ENCODE assay signal across 1 cellular context in the genomic region with DNA sequence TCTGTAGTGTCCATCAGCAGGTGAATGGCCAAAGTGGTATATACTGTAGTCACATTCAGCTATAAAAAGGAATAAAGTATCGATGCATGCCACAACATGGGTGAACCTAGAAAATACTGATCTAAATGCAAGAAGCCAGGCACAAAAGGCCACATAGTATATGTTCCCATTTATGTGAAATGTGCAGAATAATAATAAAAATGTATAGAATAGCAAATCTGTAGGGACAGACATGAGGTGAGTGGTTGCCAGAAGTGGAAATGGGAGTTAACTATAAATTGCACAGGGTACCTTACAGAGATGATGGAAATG.
A peak's percentile ranks its signal among the peaks of the same experiment; 100 is the strongest.
TF ChIP-seq lines count a peak whose summit lies in the region.

No MANE protein-coding gene starts in this region.

TF ChIP-seq in HepG2, 621 proteins besides CTCF, POLR2A, EP300 and RAD21:
- TF ChIP-seq CBX1 (IDR thresholded peaks at IDR 0.05; ENCODE audit: low read depth) (no peak), ZNF619 (CRISPR knock-in tag; IDR thresholded peaks at IDR 0.05) (no peak), ZNF558 (CRISPR knock-in tag; IDR thresholded peaks at IDR 0.05; ENCODE audit: borderline replicate concordance) (no peak), GTF3A (CRISPR knock-in tag; conservative IDR thresholded peaks at IDR 0.05) (no peak), CHD4 (IDR thresholded peaks at IDR 0.05; ENCODE audit: borderline replicate concordance, low read length) (peak; percentile 86), SMAD1 (CRISPR knock-in tag; IDR thresholded peaks at IDR 0.05; ENCODE audit: borderline replicate concordance, low read depth) (no peak), ZSCAN9 (CRISPR knock-in tag; IDR thresholded peaks at IDR 0.05; ENCODE audit: borderline replicate concordance) (no peak), YEATS2 (CRISPR knock-in tag; IDR thresholded peaks at IDR 0.05; ENCODE audit: borderline replicate concordance) (no peak), CCAR2 (optimal IDR thresholded peaks at IDR 0.05; ENCODE audit: low read depth, low read length) (no peak), SUZ12 (IDR thresholded peaks at IDR 0.05; ENCODE audit: low read depth, low read length) (no peak), ZNF761 (CRISPR knock-in tag; conservative IDR thresholded peaks at IDR 0.05) (0 out of 2 replicates have a peak, but pooled peaks have one; percentile 35), ZNF354B (CRISPR knock-in tag; IDR thresholded peaks at IDR 0.05) (no peak), NFKB2 (CRISPR knock-in tag; IDR thresholded peaks at IDR 0.05; ENCODE audit: borderline replicate concordance) (no peak)
- TF ChIP-seq, protein P1, sequence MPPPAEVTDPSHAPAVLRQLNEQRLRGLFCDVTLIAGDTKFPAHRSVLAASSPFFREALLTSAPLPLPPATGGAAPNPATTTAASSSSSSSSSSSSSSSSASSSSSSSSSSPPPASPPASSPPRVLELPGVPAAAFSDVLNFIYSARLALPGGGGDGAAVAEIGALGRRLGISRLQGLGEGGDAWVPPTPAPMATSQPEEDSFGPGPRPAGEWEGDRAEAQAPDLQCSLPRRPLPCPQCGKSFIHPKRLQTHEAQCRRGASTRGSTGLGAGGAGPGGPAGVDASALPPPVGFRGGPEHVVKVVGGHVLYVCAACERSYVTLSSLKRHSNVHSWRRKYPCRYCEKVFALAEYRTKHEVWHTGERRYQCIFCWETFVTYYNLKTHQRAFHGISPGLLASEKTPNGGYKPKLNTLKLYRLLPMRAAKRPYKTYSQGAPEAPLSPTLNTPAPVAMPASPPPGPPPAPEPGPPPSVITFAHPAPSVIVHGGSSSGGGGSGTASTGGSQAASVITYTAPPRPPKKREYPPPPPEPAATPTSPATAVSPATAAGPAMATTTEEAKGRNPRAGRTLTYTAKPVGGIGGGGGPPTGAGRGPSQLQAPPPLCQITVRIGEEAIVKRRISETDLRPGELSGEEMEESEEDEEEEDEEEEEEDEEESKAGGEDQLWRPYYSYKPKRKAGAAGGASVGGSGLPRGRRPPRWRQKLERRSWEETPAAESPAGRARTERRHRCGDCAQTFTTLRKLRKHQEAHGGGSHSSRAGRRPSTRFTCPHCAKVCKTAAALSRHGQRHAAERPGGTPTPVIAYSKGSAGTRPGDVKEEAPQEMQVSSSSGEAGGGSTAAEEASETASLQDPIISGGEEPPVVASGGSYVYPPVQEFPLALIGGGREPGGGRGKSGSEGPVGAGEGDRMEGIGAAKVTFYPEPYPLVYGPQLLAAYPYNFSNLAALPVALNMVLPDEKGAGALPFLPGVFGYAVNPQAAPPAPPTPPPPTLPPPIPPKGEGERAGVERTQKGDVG (CRISPR knock-in tag; IDR thresholded peaks at IDR 0.05; ENCODE audit: borderline replicate concordance) = no peak
- TF ChIP-seq, protein P2, sequence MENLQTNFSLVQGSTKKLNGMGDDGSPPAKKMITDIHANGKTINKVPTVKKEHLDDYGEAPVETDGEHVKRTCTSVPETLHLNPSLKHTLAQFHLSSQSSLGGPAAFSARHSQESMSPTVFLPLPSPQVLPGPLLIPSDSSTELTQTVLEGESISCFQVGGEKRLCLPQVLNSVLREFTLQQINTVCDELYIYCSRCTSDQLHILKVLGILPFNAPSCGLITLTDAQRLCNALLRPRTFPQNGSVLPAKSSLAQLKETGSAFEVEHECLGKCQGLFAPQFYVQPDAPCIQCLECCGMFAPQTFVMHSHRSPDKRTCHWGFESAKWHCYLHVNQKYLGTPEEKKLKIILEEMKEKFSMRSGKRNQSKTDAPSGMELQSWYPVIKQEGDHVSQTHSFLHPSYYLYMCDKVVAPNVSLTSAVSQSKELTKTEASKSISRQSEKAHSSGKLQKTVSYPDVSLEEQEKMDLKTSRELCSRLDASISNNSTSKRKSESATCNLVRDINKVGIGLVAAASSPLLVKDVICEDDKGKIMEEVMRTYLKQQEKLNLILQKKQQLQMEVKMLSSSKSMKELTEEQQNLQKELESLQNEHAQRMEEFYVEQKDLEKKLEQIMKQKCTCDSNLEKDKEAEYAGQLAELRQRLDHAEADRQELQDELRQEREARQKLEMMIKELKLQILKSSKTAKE (CRISPR knock-in tag; IDR thresholded peaks at IDR 0.05; ENCODE audit: borderline replicate concordance) = no peak
